In the genomic region with DNA sequence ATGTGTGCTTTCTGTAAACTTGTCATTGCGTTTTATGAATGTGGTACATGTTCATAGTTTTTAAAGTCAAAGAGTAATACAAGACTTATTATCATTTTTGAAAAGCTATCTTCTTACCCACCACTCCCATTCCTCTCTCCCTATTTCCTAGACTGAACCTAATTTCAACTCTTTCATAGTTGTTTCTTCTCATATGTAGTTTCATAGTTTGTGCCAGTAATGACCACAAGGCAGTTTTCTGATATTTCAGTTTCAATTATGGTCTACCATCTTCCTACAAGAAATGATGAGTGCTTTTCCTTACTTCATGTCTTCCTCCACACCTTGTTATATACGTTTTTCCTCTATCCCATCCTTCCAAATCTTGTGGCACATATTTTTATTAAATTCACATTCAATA, we compare ENCODE assay signal across 27 cellular contexts.
"Had no signal": no experiment of that assay in that cellular context is flagged by ENCODE, and none has a peak within 500 bp of the region (broad histone marks: within the 10 kb centered on the region; RNA-seq: fewer than 3 reads in every experiment).

No MANE protein-coding gene starts in this region.

- H3K27ac Mint-ChIP-seq: naive thymus-derived CD4-positive, alpha-beta T cell; natural killer cell; nephron; stimulated activated memory B cell treated with anti-CD40 and anti-IgM and Interleukin-4, amounts not matched to agents 10 μg/mL and 1 μg/mL and 100 μg/mL, for 72 hours; stimulated activated naive CD8-positive, alpha-beta T cell treated with anti-CD3 and anti-CD28 coated beads, Interleukin-15, Interleukin-2, amounts not matched to agents 100 ng/mL and 50 ng/mL, for 24 hours had no signal

- H3K4me1 Mint-ChIP-seq: naive thymus-derived CD4-positive, alpha-beta T cell; natural killer cell; stimulated activated memory B cell treated with anti-CD40 and anti-IgM and Interleukin-4, amounts not matched to agents 10 μg/mL and 1 μg/mL and 100 μg/mL, for 72 hours had no signal

- H3K27me3 ChIP-seq: neutrophil, pancreas, right lobe of liver, sigmoid colon, stomach, thyroid gland, tibial nerve, upper lobe of left lung, vagina had no signal

- DNase-seq: naive thymus-derived CD4-positive, alpha-beta T cell; natural killer cell; nucleus accumbens; pancreas; psoas muscle; right cardiac atrium; right lobe of liver; sigmoid colon; small intestine; stimulated activated CD4-positive, alpha-beta T cell treated with anti-CD3 and anti-CD28 coated beads, Interleukin-12 subunit alpha, Interleukin-12 subunit beta, amount 100 ng/mL, for 4 hours; stimulated activated CD4-positive, alpha-beta T cell treated with anti-CD3 and anti-CD28 coated beads, Interleukin-1b, Interleukin-23, amount 100 ng/mL, for 48 hours; stimulated activated CD4-positive, alpha-beta T cell treated with anti-CD3 and anti-CD28 coated beads, Interleukin-4, amount 100 ng/mL, for 1 hour; stimulated activated CD4-positive, alpha-beta T cell treated with anti-CD3 and anti-CD28 coated beads, Interleukin-4, amount 100 ng/mL, for 4 hours; stimulated activated CD8-positive, alpha-beta memory T cell treated with anti-CD3 and anti-CD28 coated beads, Interleukin-4, amount 100 ng/mL, for 48 hours; stimulated activated naive CD4-positive, alpha-beta T cell; stomach; thyroid gland; trophoblast cell; upper lobe of left lung had no signal

- H3K4me3 ChIP-seq: pancreas, psoas muscle, right lobe of liver, sigmoid colon, stomach, thoracic aorta, thyroid gland, tibial nerve, upper lobe of left lung, vagina had no signal

- ATAC-seq: naive thymus-derived CD4-positive, alpha-beta T cell; natural killer cell; pancreas; psoas muscle; right cardiac atrium; right lobe of liver; stimulated activated memory B cell treated with anti-CD40 and anti-IgM and Interleukin-4, amounts not matched to agents 10 μg/mL and 1 μg/mL and 100 μg/mL, for 72 hours had no signal

- H3K4me3 Mint-ChIP-seq: naive thymus-derived CD4-positive, alpha-beta T cell; natural killer cell; nephron; stimulated activated memory B cell treated with anti-CD40 and anti-IgM and Interleukin-4, amounts not matched to agents 10 μg/mL and 1 μg/mL and 100 μg/mL, for 72 hours; stimulated activated naive CD8-positive, alpha-beta T cell treated with anti-CD3 and anti-CD28 coated beads, Interleukin-15, Interleukin-2, amounts not matched to agents 100 ng/mL and 50 ng/mL, for 24 hours had no signal

- H3K36me3 Mint-ChIP-seq: naive thymus-derived CD4-positive, alpha-beta T cell; natural killer cell; stimulated activated memory B cell treated with anti-CD40 and anti-IgM and Interleukin-4, amounts not matched to agents 10 μg/mL and 1 μg/mL and 100 μg/mL, for 72 hours had no signal

- H3K27me3 Mint-ChIP-seq: naive thymus-derived CD4-positive, alpha-beta T cell; stimulated activated memory B cell treated with anti-CD40 and anti-IgM and Interleukin-4, amounts not matched to agents 10 μg/mL and 1 μg/mL and 100 μg/mL, for 72 hours; stimulated activated naive CD8-positive, alpha-beta T cell treated with anti-CD3 and anti-CD28 coated beads, Interleukin-15, Interleukin-2, amounts not matched to agents 100 ng/mL and 50 ng/mL, for 24 hours had no signal

- H3K9me3 Mint-ChIP-seq: natural killer cell; nephron; stimulated activated memory B cell treated with anti-CD40 and anti-IgM and Interleukin-4, amounts not matched to agents 10 μg/mL and 1 μg/mL and 100 μg/mL, for 72 hours had no signal

- FAIRE-seq: pancreas, small intestine, urothelium cell line had no signal

- H3K36me3 ChIP-seq: neutrophil, pancreas, right lobe of liver, sigmoid colon, stomach, thoracic aorta, thyroid gland, tibial nerve, upper lobe of left lung, vagina had no signal

- H3K27ac ChIP-seq: neutrophil, pancreas, psoas muscle, right lobe of liver, sigmoid colon, stomach, thoracic aorta, thyroid gland, tibial nerve, upper lobe of left lung, vagina had no signal

- H3K4me1 ChIP-seq: pancreas, psoas muscle, thyroid gland, tibial nerve, upper lobe of left lung, vagina had no signal

- H3K9me3 ChIP-seq: neutrophil, pancreas, psoas muscle, right lobe of liver, sigmoid colon, stomach, thoracic aorta, thyroid gland, tibial nerve, upper lobe of left lung, vagina had no signal
